Comparison of ENCODE assay signal across 1 cellular context in genomic region chr1:220809704-220810103, GRCh38.
TF ChIP-seq lines count a peak whose summit lies in the region.

No MANE protein-coding gene starts in this region.

TF ChIP-seq in liver, 16 proteins besides CTCF, POLR2A, EP300 and RAD21 (continued from another document):
- TF ChIP-seq ZBTB33 (IDR thresholded peaks at IDR 0.05) (peak; percentile 17), TAF1 (conservative IDR thresholded peaks at IDR 0.05) (no peak), FOXA2 (IDR thresholded peaks at IDR 0.05) (peak; percentile 93), GABPA (IDR thresholded peaks at IDR 0.05 in 1 of 2, conservative IDR thresholded peaks at IDR 0.05 in 1 of 2) (no peak), HNF4G (IDR thresholded peaks at IDR 0.05) (peak; percentile 15), REST (IDR thresholded peaks at IDR 0.05) (peak; percentile 44), RXRA (IDR thresholded peaks at IDR 0.05) (peak; percentile 3 to 85), MAX (IDR thresholded peaks at IDR 0.05) (peak; percentile 44)
